Comparison of ENCODE assay signal across 27 cellular contexts in genomic region chr2:178811901-178812300, GRCh38. TPM values are rescaled to one million over a fixed set of nuclear protein-coding genes. Genes with fewer than 3 reads are reported as not detected.
"Had no signal": no experiment of that assay in that cellular context is flagged by ENCODE, and none has a peak within 500 bp of the region (broad histone marks: within the 10 kb centered on the region; RNA-seq: fewer than 3 reads in every experiment).

No MANE protein-coding gene starts in this region.

- H3K27me3 ChIP-seq: colonic mucosa, gastrocnemius medialis, right lobe of liver, suprapubic skin, thyroid gland, vagina had no signal

- H3K4me1 ChIP-seq: colonic mucosa, lower lobe of right lung, prostate gland, right lobe of liver, suprapubic skin, thyroid gland, vagina had no signal

- H3K27ac ChIP-seq: colonic mucosa, epithelial cell of prostate, lower lobe of right lung, prostate gland, right lobe of liver, suprapubic skin, thyroid gland, vagina had no signal

- H3K36me3 ChIP-seq: colonic mucosa, gastrocnemius medialis, lower lobe of right lung, prostate gland, right lobe of liver, suprapubic skin, thyroid gland, vagina had no signal

- ATAC-seq: esophagus mucosa; gastrocnemius medialis; left ventricle myocardium superior; lower lobe of right lung; naive thymus-derived CD8-positive, alpha-beta T cell; right lobe of liver; stimulated activated naive CD8-positive, alpha-beta T cell treated with anti-CD3 and anti-CD28 coated beads, Interleukin-15, amount 100 ng/mL, for 72 hours had no signal

- H3K4me3 ChIP-seq: colonic mucosa, gastrocnemius medialis, lower lobe of right lung, prostate gland, right lobe of liver, suprapubic skin, thyroid gland, vagina had no signal

- H3K9me3 ChIP-seq: colonic mucosa, gastrocnemius medialis, lower lobe of right lung, prostate gland, right lobe of liver, suprapubic skin, thyroid gland, vagina had no signal

- DNase-seq: colonic mucosa; effector CD8-positive, alpha-beta T cell; endodermal cell; gastrocnemius medialis; head of caudate nucleus; left ventricle myocardium superior; lower lobe of right lung; naive thymus-derived CD8-positive, alpha-beta T cell; nephron progenitor cell; nucleus accumbens; retina; right lobe of liver; small intestine; stimulated activated CD4-positive, alpha-beta T cell treated with anti-CD3 and anti-CD28 coated beads, Interleukin-12 subunit alpha, Interleukin-12 subunit beta, amount 100 ng/mL, for 4 hours; stimulated activated CD4-positive, alpha-beta T cell treated with anti-CD3 and anti-CD28 coated beads, Interleukin-1b, Interleukin-23, amount 100 ng/mL, for 48 hours; stimulated activated CD4-positive, alpha-beta T cell treated with anti-CD3 and anti-CD28 coated beads, Interleukin-4, amount 100 ng/mL, for 1 hour; stimulated activated CD8-positive, alpha-beta memory T cell treated with anti-CD3 and anti-CD28 coated beads, Interleukin-4, amount 100 ng/mL, for 48 hours; stimulated activated naive CD4-positive, alpha-beta T cell; stimulated activated naive CD8-positive, alpha-beta T cell treated with anti-CD3 and anti-CD28 coated beads, Interleukin-15, amount 100 ng/mL, for 72 hours; thyroid gland; trophoblast cell had no signal

RNA-seq across cellular contexts. Expression of gene TTN, which starts 4.7 kb away (rescaled TPM):
- total RNA-seq: osteocyte had no signal
